In genomic region chr18:68391801-68392200, GRCh38 we compare ENCODE assay signal across 25 cellular contexts.
"Had no signal": no experiment of that assay in that cellular context is flagged by ENCODE, and none has a peak within 500 bp of the region (broad histone marks: within the 10 kb centered on the region; RNA-seq: fewer than 3 reads in every experiment).

No MANE protein-coding gene starts in this region.

- H3K4me1 Mint-ChIP-seq: activated naive CD4-positive, alpha-beta T cell treated with anti-CD3 and anti-CD28 coated beads, Interleukin-2, amount 10 ng/mL, durations not matched to agents 7 days and 5 days; activated naive CD8-positive, alpha-beta T cell treated with anti-CD3 and anti-CD28 coated beads for 36 hours had no signal

- H3K27me3 Mint-ChIP-seq: activated CD8-positive, alpha-beta T cell treated with anti-CD3 and anti-CD28 coated beads for 36 hours; activated naive CD4-positive, alpha-beta T cell treated with anti-CD3 and anti-CD28 coated beads, Interleukin-2, amount 10 ng/mL, durations not matched to agents 7 days and 5 days had no signal

- H3K36me3 Mint-ChIP-seq: activated naive CD4-positive, alpha-beta T cell treated with anti-CD3 and anti-CD28 coated beads, Interleukin-2, amount 10 ng/mL, durations not matched to agents 7 days and 5 days; activated naive CD8-positive, alpha-beta T cell treated with anti-CD3 and anti-CD28 coated beads for 36 hours had no signal

- H3K36me3 ChIP-seq: brain microvascular endothelial cell, WERI-Rb-1 had no signal

- H3K27me3 ChIP-seq: brain microvascular endothelial cell had no signal

- H3K4me3 ChIP-seq: SK-N-MC had no signal

- ATAC-seq: activated CD8-positive, alpha-beta T cell treated with anti-CD3 and anti-CD28 coated beads for 36 hours; activated T-cell treated with anti-CD3 and anti-CD28 coated beads, Interleukin-2, amount 50 U/mL, for 72 hours; Panc1; Right ventricle myocardium inferior had no signal

- H3K9me3 Mint-ChIP-seq: activated naive CD4-positive, alpha-beta T cell treated with anti-CD3 and anti-CD28 coated beads, Interleukin-2, amount 10 ng/mL, durations not matched to agents 7 days and 5 days; activated naive CD8-positive, alpha-beta T cell treated with anti-CD3 and anti-CD28 coated beads for 36 hours; activated T-cell treated with anti-CD3 and anti-CD28 coated beads, Interleukin-2, amount 50 U/mL, for 72 hours; activated T-helper 2 cell treated with anti-CD3 and anti-CD28 coated beads, Interferon-gamma antibody, Interleukin-2, Interleukin-4, amounts not matched to agents 10 μg/mL and 5 μg/mL and 100 μg/mL, durations not matched to agents 14 hours and 24 hours and 36 hours had no signal

- H3K27ac ChIP-seq: brain microvascular endothelial cell, SK-N-MC, WERI-Rb-1 had no signal

- H3K27ac Mint-ChIP-seq: activated CD8-positive, alpha-beta T cell treated with anti-CD3 and anti-CD28 coated beads for 36 hours; activated naive CD4-positive, alpha-beta T cell treated with anti-CD3 and anti-CD28 coated beads, Interleukin-2, amount 10 ng/mL, durations not matched to agents 7 days and 5 days; activated naive CD8-positive, alpha-beta T cell treated with anti-CD3 and anti-CD28 coated beads for 36 hours; activated T-cell treated with anti-CD3 and anti-CD28 coated beads, Interleukin-2, amount 50 U/mL, for 72 hours; activated T-helper 2 cell treated with anti-CD3 and anti-CD28 coated beads, Interferon-gamma antibody, Interleukin-2, Interleukin-4, amounts not matched to agents 10 μg/mL and 5 μg/mL and 100 μg/mL, durations not matched to agents 14 hours and 24 hours and 36 hours had no signal

- H3K4me3 Mint-ChIP-seq: activated CD8-positive, alpha-beta T cell treated with anti-CD3 and anti-CD28 coated beads for 36 hours; activated naive CD4-positive, alpha-beta T cell treated with anti-CD3 and anti-CD28 coated beads, Interleukin-2, amount 10 ng/mL, durations not matched to agents 7 days and 5 days; activated naive CD8-positive, alpha-beta T cell treated with anti-CD3 and anti-CD28 coated beads for 36 hours; activated T-cell treated with anti-CD3 and anti-CD28 coated beads, Interleukin-2, amount 50 U/mL, for 72 hours had no signal

- DNase-seq: activated CD4-positive, alpha-beta T cell treated with anti-CD3 and anti-CD28 coated beads for 4 hours; activated CD8-positive, alpha-beta memory T cell treated with anti-CD3 and anti-CD28 coated beads, Interleukin-2, amount 50 U/mL, for 4 hours; activated CD8-positive, alpha-beta T cell treated with anti-CD3 and anti-CD28 coated beads for 36 hours; activated gamma-delta T cell treated with Interleukin-2 at 50 U/mL for 16 hours; activated naive CD4-positive, alpha-beta T cell treated with anti-CD3 and anti-CD28 coated beads, Interleukin-2, amount 10 ng/mL, durations not matched to agents 7 days and 5 days; activated naive CD8-positive, alpha-beta T cell treated with anti-CD3 and anti-CD28 coated beads for 36 hours; activated T-cell treated with anti-CD3 and anti-CD28 coated beads, Interleukin-2, amount 50 U/mL, for 72 hours; brain microvascular endothelial cell; cerebellar nuclear complex; MM.1S; NCI-H1105; NCI-H1436; NCI-H1694 treated with DMSO at 0.1 percent for 48 hours; NCI-H2029 treated with DMSO at 0.1 percent for 48 hours; NCI-H510A treated with DMSO at 0.1 percent for 48 hours; NCI-H69; NK-92 treated with Interleukin-12 subunit alpha and Interleukin-12 subunit beta, amount 100 ng/mL, for 24 hours; OCI-M1; RPMI8226; T-helper 1 cell; WERI-Rb-1 had no signal
